8 cellular contexts compared by ENCODE assay signal in the genomic region with DNA sequence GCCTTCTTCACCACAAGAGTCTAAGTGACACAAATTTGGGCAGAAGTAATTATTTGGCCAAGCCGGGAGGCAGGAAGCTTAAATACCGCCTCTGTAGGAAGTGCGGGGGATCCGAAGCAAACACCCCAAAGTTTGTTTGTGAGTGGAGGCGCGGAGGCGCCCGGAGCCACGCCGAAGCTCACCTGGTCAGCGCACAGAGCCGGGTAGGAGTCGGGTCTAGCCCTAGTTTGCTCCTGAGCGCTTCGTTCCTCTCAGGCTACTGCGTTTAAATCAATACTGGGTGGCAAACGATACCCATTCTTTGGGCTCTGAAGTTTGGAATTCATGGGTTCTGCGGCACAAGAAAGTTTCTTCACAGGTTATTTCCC. TPM values are rescaled to one million over a fixed set of nuclear protein-coding genes. Genes with fewer than 3 reads are reported as not detected.
DNase-seq lines count a peak whose midpoint lies in the region; ATAC-seq and TF ChIP-seq lines count a peak whose summit lies in the region.

No MANE protein-coding gene starts in this region.

- no peaks in the 10 kb centered on the region for H3F3A ChIP-seq in neural cell (ENCODE audit: insufficient read depth, low read length, poor library complexity, severe bottlenecking)

- H3K9ac ChIP-seq in fibroblast of lung (ENCODE audit: insufficient read depth, low read length) (peak overlapping the region; percentile 69), neural cell (ENCODE audit: low read length) (no peak overlapping the region)

- no peak for TF ChIP-seq EP300 in neural cell (conservative IDR thresholded peaks at IDR 0.05; ENCODE audit: poor library complexity, severe bottlenecking)

- DNase-seq in GM10248 (ENCODE audit: extremely low spot score) (peak; percentile 15), SJCRH30 (peak in 1 of 2 experiments; percentile 5), fibroblast of lung (ENCODE audit: low read depth in 2 of 2) (peak; percentile 18), NCI-H128 (lab: John Stamatoyannopoulos, UW; ENCODE audit: unreplicated experiment) (no peak), GM20000 (ENCODE audit: low spot score) (no peak), OCI-LY7 (ENCODE audit: low spot score) (no peak)

- no peak for TF ChIP-seq RAD21 in neural cell (conservative IDR thresholded peaks at IDR 0.05)

- TF ChIP-seq POLR2A in GM18505 (IDR thresholded peaks at IDR 0.05; ENCODE audit: borderline replicate concordance, extremely low read depth, insufficient read depth, insufficient read length): no peak

- no peak for ATAC-seq in GM18505 (IDR thresholded peaks at IDR 0.05; ENCODE audit: unreplicated experiment)

- no peak overlapping the region for H3K27ac ChIP-seq in SJCRH30
- H3K27ac ChIP-seq in fibroblast of lung (ENCODE audit: insufficient read depth, low read length): no peak overlapping the region
- H3K27ac ChIP-seq in neural cell (ENCODE audit: low read length): no peak overlapping the region
- no peak overlapping the region for H3K27ac ChIP-seq in OCI-LY7 (ENCODE audit: low read depth, low read length, poor library complexity, severe bottlenecking)

- H3K79me2 ChIP-seq in fibroblast of lung (ENCODE audit: control insufficient read depth, insufficient read depth, low read length) (no peaks in the 10 kb centered on the region), neural cell (replicated peaks; ENCODE audit: insufficient read depth, low read length) (no peaks in the 10 kb centered on the region), OCI-LY7 (ENCODE audit: insufficient read depth, low read depth, low read length) (no peaks in the 10 kb centered on the region)

- no peaks in the 10 kb centered on the region for H3K36me3 ChIP-seq in SJCRH30
- no peaks in the 10 kb centered on the region for H3K36me3 ChIP-seq in fibroblast of lung (ENCODE audit: control insufficient read depth, insufficient read depth, low read length)
- H3K36me3 ChIP-seq in neural cell (ENCODE audit: insufficient read depth, low read length): no peaks in the 10 kb centered on the region
- H3K36me3 ChIP-seq in OCI-LY7 (ENCODE audit: insufficient read depth, low read length): no peaks in the 10 kb centered on the region

- no TSS peak for BruUV-seq in OCI-LY7 (replicated peaks; lab: Mats Ljungman, UMichigan)

- peak overlapping the region; percentile 94 for H3K4me2 ChIP-seq in fibroblast of lung (ENCODE audit: extremely low read depth, insufficient read depth, low read length)
- peak overlapping the region; percentile 73 for H3K4me2 ChIP-seq in neural cell (ENCODE audit: low read length)
- H3K4me2 ChIP-seq in OCI-LY7 (ENCODE audit: low read length): no peak overlapping the region

- H4K20me1 ChIP-seq in fibroblast of lung (ENCODE audit: control insufficient read depth, extremely low read depth, insufficient read depth, low read length) (no peaks in the 10 kb centered on the region), neural cell (ENCODE audit: insufficient read depth) (no peaks in the 10 kb centered on the region), OCI-LY7 (ENCODE audit: insufficient read depth, low read length) (no peaks in the 10 kb centered on the region)

- no peaks in the 10 kb centered on the region for H3K9me2 ChIP-seq in neural cell (ENCODE audit: insufficient read depth, low read length)
- no peaks in the 10 kb centered on the region for H3K9me2 ChIP-seq in OCI-LY7 (ENCODE audit: insufficient read depth, low read length)

- POLR2A ChIA-PET in GM10248 (lab: Yijun Ruan, JAX): no interaction called here
- POLR2A ChIA-PET in OCI-LY7 (lab: Charles Lee): no interaction called here

- intact Hi-C loops in OCI-LY7 (cut with micrococcal nuclease; ENCODE audit: unreplicated experiment): no loop called here

- H3K4me1 ChIP-seq in SJCRH30: peaks cover 4% of the 10 kb centered on the region
- H3K4me1 ChIP-seq in fibroblast of lung (ENCODE audit: control insufficient read depth, extremely low read depth, insufficient read depth, low read length): peaks cover 11% of the 10 kb centered on the region
- H3K4me1 ChIP-seq in OCI-LY7 (ENCODE audit: insufficient read depth, low read length, poor library complexity, severe bottlenecking): no peaks in the 10 kb centered on the region

- CTCF ChIA-PET in GM10248 (lab: Yijun Ruan, JAX) (interaction anchor here (0.9 kb wide), 1 partner anchor 116 kb away, joined by 3 read pairs; no protein-coding TSS in a partner anchor), OCI-LY7 (lab: Charles Lee; ENCODE audit: unreplicated experiment) (no interaction called here)

- H3K4me3 ChIP-seq in SJCRH30 (peak overlapping the region; percentile 71), fibroblast of lung (replicated peaks in 1 of 4; ENCODE audit: control extremely low read depth in 1 of 4, insufficient read depth in 1 of 4, low read depth in 3 of 4, low read length in 4 of 4) (peak overlapping the region; percentile 76 to 83 (median 82)), neural cell (ENCODE audit: low read length) (peak overlapping the region; percentile 90), OCI-LY7 (ENCODE audit: low read depth, low read length, poor library complexity, severe bottlenecking) (no peak overlapping the region)

- H3K27me3 ChIP-seq in SJCRH30: no peaks in the 10 kb centered on the region
- no peaks in the 10 kb centered on the region for H3K27me3 ChIP-seq in fibroblast of lung (ENCODE audit: control insufficient read depth, insufficient read depth, low read length)
- peaks cover 12% of the 10 kb centered on the region for H3K27me3 ChIP-seq in neural cell (ENCODE audit: insufficient read depth, low read depth, low read length)

- H2AFZ ChIP-seq in fibroblast of lung (ENCODE audit: low read length) (peak overlapping the region; percentile 70), neural cell (ENCODE audit: low read depth, low read length) (peak overlapping the region; percentile 68), OCI-LY7 (ENCODE audit: low read length) (no peak overlapping the region)

- no peak for TF ChIP-seq CTCF in GM10248 (IDR thresholded peaks at IDR 0.05; ENCODE audit: control extremely low read depth, extremely low read depth, low read depth, missing control alignments)
- TF ChIP-seq CTCF in fibroblast of lung (conservative IDR thresholded peaks at IDR 0.05 in 1 of 2, IDR thresholded peaks at IDR 0.05 in 1 of 2; ENCODE audit: low read depth in 1 of 2, low read length in 2 of 2): no peak
- TF ChIP-seq CTCF in neural cell (IDR thresholded peaks at IDR 0.05; ENCODE audit: poor library complexity, severe bottlenecking): no peak
- TF ChIP-seq CTCF in GM20000 (IDR thresholded peaks at IDR 0.05; ENCODE audit: extremely low read depth, missing control alignments): no peak
- no peak for TF ChIP-seq CTCF in OCI-LY7 (conservative IDR thresholded peaks at IDR 0.05; ENCODE audit: low read length)

- H3K9me3 ChIP-seq in SJCRH30 (replicated peaks): peaks cover 9% of the 10 kb centered on the region
- no peaks in the 10 kb centered on the region for H3K9me3 ChIP-seq in fibroblast of lung (ENCODE audit: control insufficient read depth, insufficient read depth, low read depth, low read length)
- no peaks in the 10 kb centered on the region for H3K9me3 ChIP-seq in neural cell (ENCODE audit: low read length)
- H3K9me3 ChIP-seq in OCI-LY7 (ENCODE audit: low read length): peaks cover 11% of the 10 kb centered on the region; the same call in 1 of the 2 replicates

RNA-seq across cellular contexts. Expression of a gene that starts 0.9 kb away (rescaled TPM):
- 26.6 and 26.9 TPM in 2 replicates for total RNA-seq in SJCRH30 (2014; rRNA removed; shearing (Covaris generic))
- 24.7 and 41.3 TPM in 2 replicates for total RNA-seq in fibroblast of lung
- polyA plus RNA-seq in fibroblast of lung: 3.2 and 4.8 TPM in 2 replicates
- 3.9 and 4.6 TPM in 2 replicates for polyA plus RNA-seq in fibroblast of lung (2012)
- 7.1 and 13.6 TPM in 2 replicates for polyA minus RNA-seq in fibroblast of lung (ENCODE audit: low replicate concordance)
- polyA plus RNA-seq in neural cell: 2.2 and 4.6 TPM in 2 replicates
- 6.6 and 6.8 TPM in 2 replicates for polyA minus RNA-seq in neural cell
- total RNA-seq in OCI-LY7 (2014; rRNA removed; shearing (Covaris generic)): 0.18 TPM in 1 of 2 replicates, not detected in the other
- 0.04 and 0.25 TPM in 2 replicates for total RNA-seq in OCI-LY7 (2022)

RNA-seq across cellular contexts. Expression of a gene that starts 26.1 kb away (rescaled TPM):
- 17.7 and 23.3 TPM in 2 replicates for total RNA-seq in SJCRH30 (2014; rRNA removed; shearing (Covaris generic))
- 22.6 and 32.7 TPM in 2 replicates for total RNA-seq in fibroblast of lung
- polyA plus RNA-seq in fibroblast of lung: 7.3 and 8.3 TPM in 2 replicates
- 8.0 and 8.3 TPM in 2 replicates for polyA plus RNA-seq in fibroblast of lung (2012)
- 1.3 and 2.7 TPM in 2 replicates for polyA minus RNA-seq in fibroblast of lung (ENCODE audit: low replicate concordance)
- polyA plus RNA-seq in neural cell: 43.7 and 44.3 TPM in 2 replicates
- 105 and 122 TPM in 2 replicates for polyA minus RNA-seq in neural cell
- 30.6 and 40.3 TPM in 2 replicates for total RNA-seq in OCI-LY7 (2014; rRNA removed; shearing (Covaris generic))
- total RNA-seq in OCI-LY7 (2022): 59.6 and 60.1 TPM in 2 replicates

RNA-seq across cellular contexts. Expression of a gene that starts 52.6 kb away (rescaled TPM):
- total RNA-seq in SJCRH30 (2014; rRNA removed; shearing (Covaris generic)): 0.08 TPM in 1 of 2 replicates, not detected in the other
- total RNA-seq in fibroblast of lung (under 0.01 and 0.50 TPM in 2 replicates), OCI-LY7 (2022) (not detected in 2 replicates)
- polyA plus RNA-seq in fibroblast of lung (not detected in 2 replicates), neural cell (not detected in 2 replicates)
- polyA plus RNA-seq in fibroblast of lung (2012): not detected in 2 replicates
- polyA minus RNA-seq in fibroblast of lung (ENCODE audit: low replicate concordance) (0.59 TPM in 1 of 2 replicates, not detected in the other), neural cell (not detected in 2 replicates)
- not detected in 2 replicates for total RNA-seq in OCI-LY7 (2014; rRNA removed; shearing (Covaris generic))

Comparison
In these comparisons a context has a peak if more than half of its experiments do, and no peak if none do; other contexts are left out.
1. DNase-seq: peak in GM10248 (single experiment) and fibroblast of lung (2 of 2); none in NCI-H128 (single experiment), GM20000 (single experiment) and OCI-LY7 (single experiment).
2. RNA of a gene that starts 0.9 kb away (total RNA-seq): 24.7 to 41.3 TPM in fibroblast of lung and 26.6 to 26.9 TPM in SJCRH30; 0.04 to 0.25 TPM in OCI-LY7; every median in the first group is over 10 times any median in the second.